8 cellular contexts compared by ENCODE assay signal in genomic region chr2:143284087-143284675, GRCh38.
DNase-seq lines count a peak whose midpoint lies in the region; ATAC-seq and TF ChIP-seq lines count a peak whose summit lies in the region.

No MANE protein-coding gene starts in this region.

- H3K9me3 ChIP-seq in CD4-positive, alpha-beta memory T cell (ENCODE audit: control insufficient read depth in 1 of 2, low read length in 2 of 2): no peaks in the 10 kb centered on the region
- no peaks in the 10 kb centered on the region for H3K9me3 ChIP-seq in SJCRH30 (replicated peaks)
- H3K9me3 ChIP-seq in colonic mucosa: no peaks in the 10 kb centered on the region
- H3K9me3 ChIP-seq in gastroesophageal sphincter: no peaks in the 10 kb centered on the region

- H3K4me3 Mint-ChIP-seq in CD4-positive, alpha-beta memory T cell: peak overlapping the region in 1 of 8 donors; percentile 32
- no peak overlapping the region for H3K4me3 Mint-ChIP-seq in nephron

- H3K36me3 Mint-ChIP-seq in CD4-positive, alpha-beta memory T cell: peaks cover 20 to 35% of the 10 kb centered on the region in 2 donors
- no peaks in the 10 kb centered on the region for H3K36me3 Mint-ChIP-seq in nephron (ENCODE audit: low read depth)

- POLR2A ChIA-PET in CD4-positive, alpha-beta memory T cell (lab: Charles Lee; ENCODE audit: partially characterized antibody): no interaction called here

- peaks cover 26% of the 10 kb centered on the region for H3K4me1 ChIP-seq in CD4-positive, alpha-beta memory T cell (ENCODE audit: insufficient read depth, low read length)
- H3K4me1 ChIP-seq in SJCRH30: no peaks in the 10 kb centered on the region
- no peaks in the 10 kb centered on the region for H3K4me1 ChIP-seq in colonic mucosa
- H3K4me1 ChIP-seq in gastroesophageal sphincter: no peaks in the 10 kb centered on the region

- 58 to 66% methylated on average over 6 to 7 of the region's 7 CpGs for WGBS in gastroesophageal sphincter (ENCODE audit: low coverage in 1 of 2), 2 donors

- peak; percentile 31 to 46 (median 35) for DNase-seq in CD4-positive, alpha-beta memory T cell
- peak; percentile 25 to 68 for DNase-seq in SJCRH30
- DNase-seq in colonic mucosa: no peak

- intact Hi-C loops in CD4-positive, alpha-beta memory T cell (cut with micrococcal nuclease): loop anchor here (1.0 to 2.0 kb wide), 3 partner anchors 122 to 249 kb away; no protein-coding TSS in a partner anchor
- intact Hi-C loops in colonic mucosa (cut with DNase I): no loop called here

- no peaks in the 10 kb centered on the region for H3K27me3 ChIP-seq in CD4-positive, alpha-beta memory T cell (ENCODE audit: insufficient read depth, low read length)
- no peaks in the 10 kb centered on the region for H3K27me3 ChIP-seq in SJCRH30
- H3K27me3 ChIP-seq in colonic mucosa: no peaks in the 10 kb centered on the region
- no peaks in the 10 kb centered on the region for H3K27me3 ChIP-seq in gastroesophageal sphincter

- peak overlapping the region; percentile 18 to 83 (median 53) for H3K27ac Mint-ChIP-seq in CD4-positive, alpha-beta memory T cell
- H3K27ac Mint-ChIP-seq in nephron: no peak overlapping the region

- peak; percentile 81 for ATAC-seq in GM18498 (IDR thresholded peaks at IDR 0.05; ENCODE audit: unreplicated experiment)
- peak; percentile 83 for ATAC-seq in HG03175 (IDR thresholded peaks at IDR 0.05; ENCODE audit: unreplicated experiment)
- ATAC-seq in HG02623 (IDR thresholded peaks at IDR 0.05; ENCODE audit: unreplicated experiment): no peak
- no peak for ATAC-seq in gastroesophageal sphincter

- TF ChIP-seq EP300 in gastroesophageal sphincter (IDR thresholded peaks at IDR 0.05): no peak

- H3K36me3 ChIP-seq in CD4-positive, alpha-beta memory T cell (ENCODE audit: insufficient read depth, low read length): no peaks in the 10 kb centered on the region
- H3K36me3 ChIP-seq in SJCRH30: no peaks in the 10 kb centered on the region
- H3K36me3 ChIP-seq in colonic mucosa: no peaks in the 10 kb centered on the region
- no peaks in the 10 kb centered on the region for H3K36me3 ChIP-seq in gastroesophageal sphincter

- no peaks in the 10 kb centered on the region for H3K9me3 Mint-ChIP-seq in CD4-positive, alpha-beta memory T cell
- no peaks in the 10 kb centered on the region for H3K9me3 Mint-ChIP-seq in nephron

- no peak overlapping the region for H3K4me3 ChIP-seq in CD4-positive, alpha-beta memory T cell (ENCODE audit: low read length in 2 of 2)
- H3K4me3 ChIP-seq in SJCRH30 (no peak overlapping the region), colonic mucosa (no peak overlapping the region), gastroesophageal sphincter (no peak overlapping the region)

- TF ChIP-seq CTCF in colonic mucosa (IDR thresholded peaks at IDR 0.05) (peak; percentile 64), nephron (IDR thresholded peaks at IDR 0.05; ENCODE audit: unreplicated experiment in 3 of 3) (peak; percentile 44 to 58 (median 45)), gastroesophageal sphincter (IDR thresholded peaks at IDR 0.05) (peak in 1 of 4 experiments; percentile 48)

- CTCF ChIA-PET in CD4-positive, alpha-beta memory T cell (lab: Charles Lee; ENCODE audit: partially characterized antibody): interaction anchor here (0.7 to 4.7 kb wide), 42 partner anchors 8 to 320 kb away, joined by 3 to 36 read pairs (median 4); no protein-coding TSS in a partner anchor

- TF ChIP-seq POLR2A in gastroesophageal sphincter (IDR thresholded peaks at IDR 0.05): no peak

- H3K9ac ChIP-seq in colonic mucosa (ENCODE audit: low read depth in 2 of 2, low read length in 2 of 2): no peak overlapping the region

- no peaks in the 10 kb centered on the region for H3K27me3 Mint-ChIP-seq in CD4-positive, alpha-beta memory T cell
- H3K27me3 Mint-ChIP-seq in nephron (ENCODE audit: low read depth): no peaks in the 10 kb centered on the region

- peaks cover 42 to 82% (median 57%) of the 10 kb centered on the region in 4 donors for H3K4me1 Mint-ChIP-seq in CD4-positive, alpha-beta memory T cell
- H3K4me1 Mint-ChIP-seq in nephron: no peaks in the 10 kb centered on the region

- no peak overlapping the region for H3K27ac ChIP-seq in CD4-positive, alpha-beta memory T cell (ENCODE audit: low read depth, low read length)
- H3K27ac ChIP-seq in SJCRH30 (no peak overlapping the region), colonic mucosa (no peak overlapping the region), gastroesophageal sphincter (no peak overlapping the region)

Comparison
In these comparisons a context has a peak if more than half of its experiments do, and no peak if none do; other contexts are left out.
1. H3K27ac Mint-ChIP-seq: peak in CD4-positive, alpha-beta memory T cell (7 of 7); none in nephron (0 of 3).
2. ATAC-seq: peak in GM18498 (single experiment) and HG03175 (single experiment); none in HG02623 (single experiment) and gastroesophageal sphincter (single experiment).